8 cellular contexts compared by ENCODE assay signal in genomic region chr4:139815646-139816601, GRCh38.
DNase-seq lines count a peak whose midpoint lies in the region; ATAC-seq and TF ChIP-seq lines count a peak whose summit lies in the region.

No MANE protein-coding gene starts in this region.

- CTCF ChIA-PET in Caco-2 (lab: Charles Lee): no interaction called here

- WGBS in right cardiac atrium: 9% methylated on average over 24 of the region's 24 CpGs

- ATAC-seq in right cardiac atrium (peak; percentile 79 to 89), GM18861 (IDR thresholded peaks at IDR 0.05; ENCODE audit: unreplicated experiment) (no peak)

- POLR2A ChIA-PET in Caco-2 (lab: Charles Lee): no interaction called here

- H3K27ac ChIP-seq in right cardiac atrium (ENCODE audit: low read length): peak overlapping the region; percentile 97

- TF ChIP-seq CTCF in HFF-Myc (IDR thresholded peaks at IDR 0.05; ENCODE audit: low read depth, low read length, missing control alignments): no peak
- no peak for TF ChIP-seq CTCF in Caco-2 (IDR thresholded peaks at IDR 0.05; ENCODE audit: insufficient read depth in 1 of 2, low read depth in 1 of 2, low read length in 1 of 2, severe bottlenecking in 1 of 2, unreplicated experiment in 1 of 2)

- peaks cover 15% of the 10 kb centered on the region for H3K4me1 Mint-ChIP-seq in Caco-2 (ENCODE audit: low read depth, unreplicated experiment)

- DNase-seq in A172 (ENCODE audit: low spot score) (peak; percentile 85), HFF-Myc (ENCODE audit: extremely low read depth, low read depth) (peak; percentile 36), right cardiac atrium (peak; percentile 32 to 78 (median 70)), retina (peak; percentile 88), GOT3 (lab: John Stamatoyannopoulos, UW) (no peak), Caco-2 (no peak)
- DNase-seq in activated gamma-delta T cell treated with anti-CD3 and anti-CD28 coated beads, Interleukin-2, amount 50 U/mL, for 16 hours (ENCODE audit: low read depth): peak; percentile 3

- H3K27me3 ChIP-seq in right cardiac atrium (ENCODE audit: control insufficient read depth, insufficient read depth) (no peaks in the 10 kb centered on the region), Caco-2 (replicated peaks; ENCODE audit: control insufficient read depth, insufficient read depth, low read length) (no peaks in the 10 kb centered on the region)

- peak overlapping the region; percentile 37 for H3K4me3 ChIP-seq in HFF-Myc (replicated peaks; ENCODE audit: low read depth, low read length)
- H3K4me3 ChIP-seq in right cardiac atrium (ENCODE audit: low read length): peak overlapping the region; percentile 67
- H3K4me3 ChIP-seq in Caco-2 (ENCODE audit: low read depth, low read length): no peak overlapping the region

- intact Hi-C loops in right cardiac atrium (cut with DNase I) (no loop called here), Caco-2 (cut with micrococcal nuclease; ENCODE audit: unreplicated experiment) (no loop called here)

- BruUV-seq in Caco-2 (replicated peaks; lab: Mats Ljungman, UMichigan): no TSS peak

- H3K27me3 Mint-ChIP-seq in Caco-2 (ENCODE audit: insufficient read depth, unreplicated experiment): no peaks in the 10 kb centered on the region

- H3K4me3 Mint-ChIP-seq in Caco-2 (ENCODE audit: unreplicated experiment): no peak overlapping the region

- no peaks in the 10 kb centered on the region for H3K36me3 Mint-ChIP-seq in Caco-2 (ENCODE audit: insufficient read depth, unreplicated experiment)

- H3K27ac Mint-ChIP-seq in Caco-2 (ENCODE audit: unreplicated experiment): no peak overlapping the region

- no peaks in the 10 kb centered on the region for H3K36me3 ChIP-seq in Caco-2 (ENCODE audit: control insufficient read depth, insufficient read depth, low read length)

- H3K4me1 ChIP-seq in right cardiac atrium (ENCODE audit: control insufficient read depth, insufficient read depth, low read length) (peaks cover 12% of the 10 kb centered on the region), Caco-2 (no peaks in the 10 kb centered on the region)

- H3K9me3 ChIP-seq in right cardiac atrium (ENCODE audit: control insufficient read depth, low read length) (no peaks in the 10 kb centered on the region), Caco-2 (peaks cover 8% of the 10 kb centered on the region)

- no peaks in the 10 kb centered on the region for H3K9me3 Mint-ChIP-seq in Caco-2 (ENCODE audit: unreplicated experiment)

Comparison
In these comparisons a context has a peak if more than half of its experiments do, and no peak if none do; other contexts are left out.
1. DNase-seq: peak in A172 (single experiment), HFF-Myc (single experiment), activated gamma-delta T cell treated with anti-CD3 and anti-CD28 coated beads, Interleukin-2, amount 50 U/mL, for 16 hours (single experiment), right cardiac atrium (3 of 3) and retina (single experiment); none in GOT3 (single experiment) and Caco-2 (0 of 2).